ENCODE assay signal across 11 cellular contexts in genomic region chr2:181657379-181657778, GRCh38. TPM values are rescaled to one million over a fixed set of nuclear protein-coding genes. Genes with fewer than 3 reads are reported as not detected.
A peak's percentile ranks its signal among the peaks of the same experiment; 100 is the strongest.
DNase-seq lines count a peak whose midpoint lies in the region; ATAC-seq and TF ChIP-seq lines count a peak whose summit lies in the region.
"Had no signal": no experiment of that assay in that cellular context is flagged by ENCODE, and none has a peak within 500 bp of the region (broad histone marks: within the 10 kb centered on the region; RNA-seq: fewer than 3 reads in every experiment).

No MANE protein-coding gene starts in this region.

- H3K27me3 ChIP-seq in thoracic aorta (replicated peaks; ENCODE audit: insufficient read depth) (no peaks in the 10 kb centered on the region), esophagus squamous epithelium (peaks cover 0 to 48% (median 0%) of the 10 kb centered on the region in 4 donors)

- DNase-seq in activated naive CD4-positive, alpha-beta T cell treated with anti-CD3 and anti-CD28 coated beads, Interleukin-2, amount 50 U/mL, for 72 hours (ENCODE audit: low spot score in 2 of 2), result no peak
- no peak for DNase-seq in activated T-helper 1 cell treated with anti-CD3 and anti-CD28 coated beads, Interleukin-12 subunit alpha, Interleukin-12 subunit beta, Interleukin-2, Interleukin-4 antibody, amounts not matched to agents 30 ng/mL and 10 ng/mL and 1 ng/mL, durations not matched to agents 14 hours and 24 hours and 36 hours (ENCODE audit: low spot score)
- DNase-seq in iPS-NIHi7 (ENCODE audit: extremely low spot score) (peak; percentile 26), thoracic aorta (ENCODE audit: low spot score) (no peak), esophagus squamous epithelium (lab: John Stamatoyannopoulos, UW) (no peak)
- DNase-seq: effector CD8-positive, alpha-beta T cell had no signal

- TF ChIP-seq POLR2A in esophagus squamous epithelium (IDR thresholded peaks at IDR 0.05), result no peak

- TF ChIP-seq CTCF in thoracic aorta (IDR thresholded peaks at IDR 0.05) (no peak), esophagus squamous epithelium (IDR thresholded peaks at IDR 0.05) (no peak)

- peaks cover 11% of the 10 kb centered on the region for H3K4me1 Mint-ChIP-seq in activated naive CD4-positive, alpha-beta T cell treated with anti-CD3 and anti-CD28 coated beads, Interleukin-2, amount 50 U/mL, for 24 hours
- peaks cover 9% of the 10 kb centered on the region for H3K4me1 Mint-ChIP-seq in activated T-helper 1 cell treated with anti-CD3 and anti-CD28 coated beads, Interleukin-12 subunit alpha, Interleukin-12 subunit beta, Interleukin-2, Interleukin-4 antibody, amounts not matched to agents 30 ng/mL and 10 ng/mL and 1 ng/mL, durations not matched to agents 14 hours and 24 hours and 36 hours (ENCODE audit: low read depth)

- H3K9me3 ChIP-seq in thoracic aorta (no peaks in the 10 kb centered on the region), esophagus squamous epithelium (no peaks in the 10 kb centered on the region)

- H3K27ac ChIP-seq in thoracic aorta, result no peak overlapping the region
- no peak overlapping the region for H3K27ac ChIP-seq in esophagus squamous epithelium

- H3K27me3 Mint-ChIP-seq in activated naive CD4-positive, alpha-beta T cell treated with anti-CD3 and anti-CD28 coated beads, Interleukin-2, amount 50 U/mL, for 24 hours, result peaks cover 42% of the 10 kb centered on the region
- peaks cover 50% of the 10 kb centered on the region for H3K27me3 Mint-ChIP-seq in activated T-helper 1 cell treated with anti-CD3 and anti-CD28 coated beads, Interleukin-12 subunit alpha, Interleukin-12 subunit beta, Interleukin-2, Interleukin-4 antibody, amounts not matched to agents 30 ng/mL and 10 ng/mL and 1 ng/mL, durations not matched to agents 14 hours and 24 hours and 36 hours (ENCODE audit: insufficient read depth)

- ATAC-seq in activated naive CD4-positive, alpha-beta T cell treated with anti-CD3 and anti-CD28 coated beads, Interleukin-2, amount 50 U/mL, for 72 hours, result no peak
- ATAC-seq in thoracic aorta (ENCODE audit: insufficient number of reproducible peaks, low FRiP score, low read depth) (no peak), GM18498 (IDR thresholded peaks at IDR 0.05; ENCODE audit: unreplicated experiment) (no peak), HG02571 (IDR thresholded peaks at IDR 0.05; ENCODE audit: unreplicated experiment) (no peak)

- no peak overlapping the region for H3K27ac Mint-ChIP-seq in activated naive CD4-positive, alpha-beta T cell treated with anti-CD3 and anti-CD28 coated beads, Interleukin-2, amount 50 U/mL, for 24 hours
- no peak overlapping the region for H3K27ac Mint-ChIP-seq in activated naive CD4-positive, alpha-beta T cell treated with anti-CD3 and anti-CD28 coated beads, Interleukin-2, amount 50 U/mL, for 72 hours
- H3K27ac Mint-ChIP-seq in activated T-helper 1 cell treated with anti-CD3 and anti-CD28 coated beads, Interleukin-12 subunit alpha, Interleukin-12 subunit beta, Interleukin-2, Interleukin-4 antibody, amounts not matched to agents 30 ng/mL and 10 ng/mL and 1 ng/mL, durations not matched to agents 14 hours and 24 hours and 36 hours, result no peak overlapping the region

- intact Hi-C loops in activated T-helper 1 cell treated with anti-CD3 and anti-CD28 coated beads, Interleukin-12 subunit alpha, Interleukin-12 subunit beta, Interleukin-2, Interleukin-4 antibody, amounts not matched to agents 30 ng/mL and 10 ng/mL and 1 ng/mL, durations not matched to agents 14 hours and 24 hours and 36 hours (cut with micrococcal nuclease), result loop anchor here (2.0 kb wide), 1 partner anchor 23 kb away; the partner anchor contains the start of gene NEUROD1
- intact Hi-C loops in esophagus squamous epithelium (cut with DNase I), result no loop called here

- 79 to 86% methylated on average over 4 of the region's 4 CpGs for WGBS in esophagus squamous epithelium, 2 donors

- H3K36me3 ChIP-seq in thoracic aorta (no peaks in the 10 kb centered on the region), esophagus squamous epithelium (no peaks in the 10 kb centered on the region)

- peak overlapping the region; percentile 79 for H3K4me3 ChIP-seq in thoracic aorta
- H3K4me3 ChIP-seq in esophagus squamous epithelium, result peak overlapping the region in 2 of 4 donors; percentile 47 to 73

- H3K4me1 ChIP-seq in thoracic aorta (ENCODE audit: control insufficient read depth in 1 of 2, low read depth in 2 of 2) (peaks cover 5 to 8% of the 10 kb centered on the region in 2 donors), esophagus squamous epithelium (peaks cover 8 to 15% (median 9%) of the 10 kb centered on the region in 3 donors)

- H3K36me3 Mint-ChIP-seq in activated naive CD4-positive, alpha-beta T cell treated with anti-CD3 and anti-CD28 coated beads, Interleukin-2, amount 50 U/mL, for 24 hours, result no peaks in the 10 kb centered on the region
- H3K36me3 Mint-ChIP-seq in activated naive CD4-positive, alpha-beta T cell treated with anti-CD3 and anti-CD28 coated beads, Interleukin-2, amount 50 U/mL, for 72 hours, result peaks cover 0 to 5% of the 10 kb centered on the region in 2 donors
- no peaks in the 10 kb centered on the region for H3K36me3 Mint-ChIP-seq in activated T-helper 1 cell treated with anti-CD3 and anti-CD28 coated beads, Interleukin-12 subunit alpha, Interleukin-12 subunit beta, Interleukin-2, Interleukin-4 antibody, amounts not matched to agents 30 ng/mL and 10 ng/mL and 1 ng/mL, durations not matched to agents 14 hours and 24 hours and 36 hours (ENCODE audit: low read depth)

- H3K4me3 Mint-ChIP-seq in activated naive CD4-positive, alpha-beta T cell treated with anti-CD3 and anti-CD28 coated beads, Interleukin-2, amount 50 U/mL, for 24 hours, result peak overlapping the region; percentile 70
- H3K4me3 Mint-ChIP-seq in activated T-helper 1 cell treated with anti-CD3 and anti-CD28 coated beads, Interleukin-12 subunit alpha, Interleukin-12 subunit beta, Interleukin-2, Interleukin-4 antibody, amounts not matched to agents 30 ng/mL and 10 ng/mL and 1 ng/mL, durations not matched to agents 14 hours and 24 hours and 36 hours, result peak overlapping the region; percentile 65

- H3K9me3 Mint-ChIP-seq in activated naive CD4-positive, alpha-beta T cell treated with anti-CD3 and anti-CD28 coated beads, Interleukin-2, amount 50 U/mL, for 24 hours, result no peaks in the 10 kb centered on the region
- no peaks in the 10 kb centered on the region for H3K9me3 Mint-ChIP-seq in activated naive CD4-positive, alpha-beta T cell treated with anti-CD3 and anti-CD28 coated beads, Interleukin-2, amount 50 U/mL, for 72 hours
- no peaks in the 10 kb centered on the region for H3K9me3 Mint-ChIP-seq in activated T-helper 1 cell treated with anti-CD3 and anti-CD28 coated beads, Interleukin-12 subunit alpha, Interleukin-12 subunit beta, Interleukin-2, Interleukin-4 antibody, amounts not matched to agents 30 ng/mL and 10 ng/mL and 1 ng/mL, durations not matched to agents 14 hours and 24 hours and 36 hours

RNA-seq across cellular contexts. Expression of gene CERKL, which starts 0.5 kb away (rescaled TPM):
- not detected for total RNA-seq in activated naive CD4-positive, alpha-beta T cell treated with anti-CD3 and anti-CD28 coated beads, Interleukin-2, amount 50 U/mL, for 72 hours
- not detected in 2 replicates for total RNA-seq in activated T-helper 1 cell treated with anti-CD3 and anti-CD28 coated beads, Interleukin-12 subunit alpha, Interleukin-12 subunit beta, Interleukin-2, Interleukin-4 antibody, amounts not matched to agents 30 ng/mL and 10 ng/mL and 1 ng/mL, durations not matched to agents 14 hours and 24 hours and 36 hours
- not detected for total RNA-seq in thoracic aorta
- total RNA-seq in esophagus squamous epithelium, result under 1 TPM in 1 of 4 donors, not detected in 3; 0.15 TPM
- total RNA-seq: omental fat pad, subcutaneous adipose tissue had no signal

RNA-seq across cellular contexts. Expression of gene NEUROD1, which starts 22.9 kb away (rescaled TPM):
- not detected for total RNA-seq in activated naive CD4-positive, alpha-beta T cell treated with anti-CD3 and anti-CD28 coated beads, Interleukin-2, amount 50 U/mL, for 72 hours
- total RNA-seq in activated T-helper 1 cell treated with anti-CD3 and anti-CD28 coated beads, Interleukin-12 subunit alpha, Interleukin-12 subunit beta, Interleukin-2, Interleukin-4 antibody, amounts not matched to agents 30 ng/mL and 10 ng/mL and 1 ng/mL, durations not matched to agents 14 hours and 24 hours and 36 hours, result not detected in 2 replicates
- not detected for total RNA-seq in thoracic aorta
- not detected for total RNA-seq in esophagus squamous epithelium
- total RNA-seq: omental fat pad, subcutaneous adipose tissue had no signal
